Comparison of ENCODE assay signal across 23 cellular contexts in genomic region chr12:120214626-120215356, GRCh38. TPM values are rescaled to one million over a fixed set of nuclear protein-coding genes. Genes with fewer than 3 reads are reported as not detected.
A peak's percentile ranks its signal among the peaks of the same experiment; 100 is the strongest.
DNase-seq lines count a peak whose midpoint lies in the region; ATAC-seq and TF ChIP-seq lines count a peak whose summit lies in the region.
"Had no signal": no experiment of that assay in that cellular context is flagged by ENCODE, and none has a peak within 500 bp of the region (broad histone marks: within the 10 kb centered on the region; RNA-seq: fewer than 3 reads in every experiment).

No MANE protein-coding gene starts in this region.

- H3K27me3 ChIP-seq in left ventricle myocardium inferior (ENCODE audit: low read depth) = no peaks in the 10 kb centered on the region
- no peaks in the 10 kb centered on the region for H3K27me3 ChIP-seq in endodermal cell (ENCODE audit: control insufficient read depth, insufficient read depth, low read length, poor library complexity, severe bottlenecking)
- H3K27me3 ChIP-seq in spleen (replicated peaks in 1 of 7) = no peaks in the 10 kb centered on the region

- H3K9me3 Mint-ChIP-seq in endodermal cell = no peaks in the 10 kb centered on the region
- H3K9me3 Mint-ChIP-seq: CD8-positive, alpha-beta T cell had no signal

- H3K9me3 ChIP-seq in left ventricle myocardium inferior (replicated peaks) (no peaks in the 10 kb centered on the region), endodermal cell (ENCODE audit: control insufficient read depth, low read length) (no peaks in the 10 kb centered on the region), spleen (no peaks in the 10 kb centered on the region)

- ATAC-seq in Right ventricle myocardium superior (ENCODE audit: poor library complexity) (no peak), HG02852 (IDR thresholded peaks at IDR 0.05; ENCODE audit: unreplicated experiment) (no peak)
- ATAC-seq: CD8-positive, alpha-beta T cell had no signal

- no peak overlapping the region for H3K27ac Mint-ChIP-seq in endodermal cell
- H3K27ac Mint-ChIP-seq: CD8-positive, alpha-beta T cell had no signal

- H3K36me3 ChIP-seq in left ventricle myocardium inferior = peaks cover 97% of the 10 kb centered on the region
- peaks cover 61% of the 10 kb centered on the region for H3K36me3 ChIP-seq in endodermal cell (ENCODE audit: control insufficient read depth, insufficient read depth, low read length)
- peaks cover 0 to 100% (median 80%) of the 10 kb centered on the region in 6 donors for H3K36me3 ChIP-seq in spleen

- TF ChIP-seq CTCF in left ventricle myocardium inferior (IDR thresholded peaks at IDR 0.05; ENCODE audit: borderline replicate concordance) = no peak
- no peak for TF ChIP-seq CTCF in NB4 (IDR thresholded peaks at IDR 0.05; ENCODE audit: low read depth, low read length)
- TF ChIP-seq CTCF in endodermal cell (conservative IDR thresholded peaks at IDR 0.05) = no peak
- TF ChIP-seq CTCF in spleen (IDR thresholded peaks at IDR 0.05 in 8 of 11, conservative IDR thresholded peaks at IDR 0.05 in 3 of 11) = no peak

- H3K27ac ChIP-seq in left ventricle myocardium inferior (replicated peaks) = no peak overlapping the region
- no peak overlapping the region for H3K27ac ChIP-seq in endodermal cell (ENCODE audit: low read depth, low read length)
- H3K27ac ChIP-seq in spleen = peak overlapping the region in 5 of 8 donors; percentile 20 to 62 (median 55)
- H3K27ac ChIP-seq: KMS-11, SK-N-MC had no signal

- H3K4me3 ChIP-seq in left ventricle myocardium inferior (no peak overlapping the region), NB4 (ENCODE audit: low read depth, low read length) (no peak overlapping the region), endodermal cell (ENCODE audit: low read length) (no peak overlapping the region), spleen (no peak overlapping the region)
- H3K4me3 ChIP-seq: SK-N-MC had no signal

- peaks cover 57% of the 10 kb centered on the region for H3K36me3 Mint-ChIP-seq in endodermal cell (ENCODE audit: low read depth)

- WGBS in endodermal cell (ENCODE audit: insufficient coverage in 1 of 2, insufficient read length in 1 of 2), 2 experiments = 88 to 93% methylated on average over 6 to 34 of the region's 34 CpGs
- WGBS in spleen, 5 donors = 79 to 94% (median 91%) methylated on average over 20 to 34 of the region's 34 CpGs

- TF ChIP-seq POLR2A in NB4 (IDR thresholded peaks at IDR 0.05; ENCODE audit: extremely low read depth, insufficient read length) (no peak), spleen (IDR thresholded peaks at IDR 0.05) (no peak)

- H3K9ac ChIP-seq in endodermal cell (ENCODE audit: extremely low read depth, low read length, poor library complexity, severe bottlenecking) = no peak overlapping the region
- H3K9ac ChIP-seq: KMS-11 had no signal

- intact Hi-C loops in Right ventricle myocardium superior (cut with DNase I) = no loop called here
- intact Hi-C loops in left ventricle myocardium inferior (cut with micrococcal nuclease) = no loop called here
- intact Hi-C loops in spleen (cut with DNase I; ENCODE audit: low total_unique reads) = loop anchor here (10.0 kb wide), 1 partner anchor 50 kb away; the partner anchor contains the start of gene PXN

- H3K4me3 Mint-ChIP-seq in endodermal cell = no peak overlapping the region
- H3K4me3 Mint-ChIP-seq: CD8-positive, alpha-beta T cell had no signal

- H3K4me1 Mint-ChIP-seq in endodermal cell = no peaks in the 10 kb centered on the region

- H3K4me1 ChIP-seq in left ventricle myocardium inferior = no peaks in the 10 kb centered on the region
- H3K4me1 ChIP-seq in endodermal cell (ENCODE audit: control insufficient read depth, insufficient read depth, low read length) = no peaks in the 10 kb centered on the region
- H3K4me1 ChIP-seq in spleen = peaks cover 0 to 32% (median 19%) of the 10 kb centered on the region in 6 donors

- peak; percentile 21 for DNase-seq in Right ventricle myocardium superior
- DNase-seq in left ventricle myocardium inferior = no peak
- DNase-seq in NB4 (ENCODE audit: low read depth) = peak; percentile 79
- DNase-seq in endodermal cell = peak; percentile 58
- no peak for DNase-seq in spleen
- DNase-seq in activated naive CD4-positive, alpha-beta T cell treated with anti-CD3 and anti-CD28 coated beads, Interleukin-2, amount 50 U/mL, for 16 hours = no peak
- DNase-seq: AML-193; C1 segment of cervical spinal cord; Calu3; CD8-positive, alpha-beta T cell; GDM1; GOT3; NCI-H1105; NCI-H2029 treated with DMSO at 0.1 percent for 48 hours; NCI-H345; NCI-H524; NCI-H774; NK-92 treated with Interleukin-12 subunit alpha and Interleukin-12 subunit beta, amount 100 ng/mL, for 24 hours; SHP77; T-helper 1 cell had no signal

- no peaks in the 10 kb centered on the region for H3K27me3 Mint-ChIP-seq in endodermal cell (ENCODE audit: insufficient read depth)

RNA-seq across cellular contexts. Expression of gene RPLP0, which starts 13.9 kb away (rescaled TPM):
- total RNA-seq in Right ventricle myocardium superior = 693 TPM
- total RNA-seq in left ventricle myocardium inferior = 712 TPM
- 1,000 to 10,000 TPM; 2,153 to 2,485 TPM for total RNA-seq in endodermal cell
- 3,202 TPM for polyA plus RNA-seq in endodermal cell (2013, experiment 1 of 2)
- 2,907 TPM for polyA plus RNA-seq in endodermal cell (2013, experiment 2 of 2)
- total RNA-seq in spleen = 1,000 to 10,000 TPM; 1,023 to 1,741 (median 1,286) TPM
- 1,000 to 10,000 TPM; 3,423 to 5,071 (median 3,908) TPM for polyA plus RNA-seq in spleen

RNA-seq across cellular contexts. Expression of gene GCN1, which starts 20.3 kb away (rescaled TPM):
- 30.5 TPM for total RNA-seq in Right ventricle myocardium superior
- 36.0 TPM for total RNA-seq in left ventricle myocardium inferior
- total RNA-seq in endodermal cell = 100 to 1,000 TPM; 133 to 143 TPM
- 51.2 TPM for polyA plus RNA-seq in endodermal cell (2013, experiment 1 of 2)
- polyA plus RNA-seq in endodermal cell (2013, experiment 2 of 2) = 52.7 TPM
- total RNA-seq in spleen = 100 to 1,000 TPM in 4 of 7 donors, 10 to 100 TPM in 3; 91.6 to 131 (median 106) TPM
- polyA plus RNA-seq in spleen = 10 to 100 TPM; 10.4 to 22.1 (median 14.5) TPM

RNA-seq across cellular contexts. Expression of gene PXN, which starts 50.7 kb away (rescaled TPM):
- total RNA-seq in Right ventricle myocardium superior = 47.1 TPM
- total RNA-seq in left ventricle myocardium inferior = 59.8 TPM
- total RNA-seq in endodermal cell = 10 to 100 TPM; 58.4 to 92.7 TPM
- polyA plus RNA-seq in endodermal cell (2013, experiment 1 of 2) = 42.1 TPM
- polyA plus RNA-seq in endodermal cell (2013, experiment 2 of 2) = 44.5 TPM
- 100 to 1,000 TPM in 5 of 7 donors, 10 to 100 TPM in 2; 91.8 to 161 (median 149) TPM for total RNA-seq in spleen
- polyA plus RNA-seq in spleen = 10 to 100 TPM; 22.3 to 49.8 (median 35.6) TPM

Comparison
In these comparisons a context has a peak if more than half of its experiments do, and no peak if none do; other contexts are left out.
1. DNase-seq: peak in Right ventricle myocardium superior (single experiment), NB4 (single experiment) and endodermal cell (single experiment); none in left ventricle myocardium inferior (single experiment), spleen (single experiment) and activated naive CD4-positive, alpha-beta T cell treated with anti-CD3 and anti-CD28 coated beads, Interleukin-2, amount 50 U/mL, for 16 hours (single experiment).
2. H3K27ac ChIP-seq: peak in spleen (5 of 8); none in left ventricle myocardium inferior (single experiment) and endodermal cell (single experiment).